In the genomic region with DNA sequence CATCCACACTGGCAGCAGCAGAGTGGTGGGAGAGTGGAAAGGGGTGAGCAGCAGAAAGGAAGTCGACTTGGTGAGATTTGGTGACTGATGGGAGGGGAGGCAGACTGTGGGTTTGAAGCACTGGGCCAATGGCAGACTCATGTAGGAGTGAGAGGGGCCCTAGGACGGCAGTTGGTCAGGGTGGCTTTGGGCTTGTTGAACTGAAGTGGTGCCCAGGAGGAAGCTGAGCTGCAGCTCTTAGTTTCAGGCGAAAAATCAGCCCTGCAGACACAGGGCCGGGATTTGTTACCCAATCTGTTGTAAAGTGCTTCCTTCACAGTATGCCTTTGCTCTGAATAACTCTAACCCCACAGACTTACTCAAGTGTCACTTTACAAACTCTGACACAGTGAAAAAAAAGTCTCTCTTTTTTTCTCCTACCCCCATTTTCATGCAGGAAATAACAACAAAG, we compare ENCODE assay signal across 13 cellular contexts.
DNase-seq lines count a peak whose midpoint lies in the region; ATAC-seq, FAIRE-seq and TF ChIP-seq lines count a peak whose summit lies in the region.
"Had no signal": no experiment of that assay in that cellular context is flagged by ENCODE, and none has a peak within 500 bp of the region (broad histone marks: within the 10 kb centered on the region; RNA-seq: fewer than 3 reads in every experiment).

No MANE protein-coding gene starts in this region.

- DNase-seq in HS-5 (ENCODE audit: low read depth), result peak; percentile 18
- peak; percentile 60 for DNase-seq in adipocyte (ENCODE audit: low read depth)
- peak; percentile 4 for DNase-seq in midbrain (lab: John Stamatoyannopoulos, UW)
- DNase-seq in activated naive CD4-positive, alpha-beta T cell treated with anti-CD3 and anti-CD28 coated beads, Interleukin-2, amount 50 U/mL, for 72 hours (ENCODE audit: low spot score in 2 of 2), result no peak
- DNase-seq in GM12892 (ENCODE audit: insufficient read length), result no peak
- no peak for DNase-seq in RWPE1 (ENCODE audit: low spot score)
- DNase-seq in foreskin keratinocyte, result no peak
- DNase-seq: activated CD4-positive, alpha-beta T cell treated with anti-CD3 and anti-CD28 coated beads, Interleukin-2, amount 50 U/mL, for 1 hour; activated naive CD4-positive, alpha-beta T cell treated with Interleukin-2 at 50 U/mL for 16 hours; cortex of kidney; H7; heart left ventricle had no signal

- H3K36me3 Mint-ChIP-seq in activated naive CD4-positive, alpha-beta T cell treated with anti-CD3 and anti-CD28 coated beads, Interleukin-2, amount 50 U/mL, for 72 hours, result no peaks in the 10 kb centered on the region

- H3K9ac ChIP-seq in adipocyte (ENCODE audit: low read length), result peak overlapping the region; percentile 88

- peaks cover 3 to 4% of the 10 kb centered on the region in 2 donors for H3K9me3 Mint-ChIP-seq in activated naive CD4-positive, alpha-beta T cell treated with anti-CD3 and anti-CD28 coated beads, Interleukin-2, amount 50 U/mL, for 72 hours

- H3K36me3 ChIP-seq in adipocyte (ENCODE audit: control insufficient read depth, insufficient read depth, low read length, severe bottlenecking), result no peaks in the 10 kb centered on the region
- H3K36me3 ChIP-seq: heart left ventricle had no signal

- H3K27me3 ChIP-seq in adipocyte (replicated peaks; ENCODE audit: control insufficient read depth, insufficient read depth, low read length) (no peaks in the 10 kb centered on the region), foreskin keratinocyte (peaks cover 2% of the 10 kb centered on the region)
- H3K27me3 ChIP-seq: heart left ventricle had no signal

- H3K27ac Mint-ChIP-seq in activated naive CD4-positive, alpha-beta T cell treated with anti-CD3 and anti-CD28 coated beads, Interleukin-2, amount 50 U/mL, for 72 hours, result peak overlapping the region in 1 of 2 donors; percentile 82

- ATAC-seq in activated naive CD4-positive, alpha-beta T cell treated with anti-CD3 and anti-CD28 coated beads, Interleukin-2, amount 50 U/mL, for 72 hours, result no peak
- ATAC-seq in foreskin keratinocyte, result no peak
- ATAC-seq: heart left ventricle had no signal

- CTCF ChIA-PET in RWPE1 (lab: Yijun Ruan, JAX), result interaction anchor here (0.9 kb wide), 1 partner anchor 380 kb away, joined by 3 read pairs; no protein-coding TSS in a partner anchor

- H3K4me1 ChIP-seq in adipocyte (ENCODE audit: control insufficient read depth, insufficient read depth, low read length), result peaks cover 57% of the 10 kb centered on the region
- peaks cover 14% of the 10 kb centered on the region for H3K4me1 ChIP-seq in foreskin keratinocyte

- TF ChIP-seq CTCF in 22Rv1 (IDR thresholded peaks at IDR 0.05) (no peak), RWPE1 (conservative IDR thresholded peaks at IDR 0.05; ENCODE audit: low read depth) (no peak), foreskin keratinocyte (conservative IDR thresholded peaks at IDR 0.05) (no peak)

- no peak for TF ChIP-seq POLR2A in GM12892 (IDR thresholded peaks at IDR 0.05; ENCODE audit: low read depth, low read length)

- H3K27ac ChIP-seq in 22Rv1 (peak overlapping the region; percentile 37; the same call in 1 of the 2 replicates), RWPE1 (no peak overlapping the region), foreskin keratinocyte (no peak overlapping the region)
- H3K27ac ChIP-seq: heart left ventricle had no signal

- peak overlapping the region; percentile 50 for H3K4me3 ChIP-seq in adipocyte (ENCODE audit: low read length)
- H3K4me3 ChIP-seq: heart left ventricle had no signal

- POLR2A ChIA-PET in RWPE1 (lab: Yijun Ruan, JAX; ENCODE audit: low non-redundant PET), result no interaction called here

- FAIRE-seq in GM12892 (lab: Jason Lieb, UNC), result no peak

- no peaks in the 10 kb centered on the region for H3K9me3 ChIP-seq in adipocyte (ENCODE audit: control insufficient read depth, low read length)
- H3K9me3 ChIP-seq: heart left ventricle had no signal

Comparison
In these comparisons a context has a peak if more than half of its experiments do, and no peak if none do; other contexts are left out.
1. DNase-seq: peak in HS-5 (single experiment), adipocyte (single experiment) and midbrain (single experiment); none in activated naive CD4-positive, alpha-beta T cell treated with anti-CD3 and anti-CD28 coated beads, Interleukin-2, amount 50 U/mL, for 72 hours (0 of 2), GM12892 (single experiment), RWPE1 (single experiment) and foreskin keratinocyte (0 of 2).